Comparison of ENCODE assay signal across 23 cellular contexts in genomic region chr3:25536668-25537331, GRCh38.
A peak's percentile ranks its signal among the peaks of the same experiment; 100 is the strongest.
DNase-seq lines count a peak whose midpoint lies in the region; ATAC-seq and TF ChIP-seq lines count a peak whose summit lies in the region.
"Had no signal": no experiment of that assay in that cellular context is flagged by ENCODE, and none has a peak within 500 bp of the region (broad histone marks: within the 10 kb centered on the region; RNA-seq: fewer than 3 reads in every experiment).

No MANE protein-coding gene starts in this region.

- H4K8ac ChIP-seq in neuronal stem cell (ENCODE audit: low read depth, low read length), result no peak overlapping the region

- H2BK15ac ChIP-seq in neuronal stem cell (ENCODE audit: low read length), result no peak overlapping the region

- H3K79me1 ChIP-seq in neuronal stem cell (ENCODE audit: low read depth, low read length), result no peaks in the 10 kb centered on the region

- no TSS peak for BruUV-seq in OCI-LY7 (replicated peaks; lab: Mats Ljungman, UMichigan)

- no peak overlapping the region for H2BK5ac ChIP-seq in neuronal stem cell (ENCODE audit: low read length)

- H4K20me1 ChIP-seq in DND-41 (ENCODE audit: insufficient read depth, low read length), result no peaks in the 10 kb centered on the region
- no peaks in the 10 kb centered on the region for H4K20me1 ChIP-seq in OCI-LY7 (ENCODE audit: insufficient read depth, low read length)

- H3K79me2 ChIP-seq in DND-41 (ENCODE audit: insufficient read depth, low read length) (no peaks in the 10 kb centered on the region), OCI-LY7 (ENCODE audit: insufficient read depth, low read depth, low read length) (no peaks in the 10 kb centered on the region)

- CTCF ChIA-PET in OCI-LY7 (lab: Charles Lee; ENCODE audit: unreplicated experiment), result no interaction called here

- H3K18ac ChIP-seq in neuronal stem cell (ENCODE audit: low read length), result no peak overlapping the region

- intact Hi-C loops in left ventricle myocardium inferior (cut with micrococcal nuclease) (no loop called here), gastrocnemius medialis (cut with DNase I; ENCODE audit: low total_unique reads) (no loop called here), OCI-LY7 (cut with micrococcal nuclease; ENCODE audit: unreplicated experiment) (no loop called here)

- H3K9ac ChIP-seq in DND-41 (ENCODE audit: low read depth, low read length) (no peak overlapping the region), neuronal stem cell (ENCODE audit: low read depth, low read length, poor library complexity) (no peak overlapping the region)
- H3K9ac ChIP-seq: GM23248 had no signal

- TF ChIP-seq CTCF in DND-41 (IDR thresholded peaks at IDR 0.05; ENCODE audit: borderline replicate concordance, extremely low read depth, low read length, poor library complexity, severe bottlenecking) (no peak), left ventricle myocardium inferior (IDR thresholded peaks at IDR 0.05; ENCODE audit: borderline replicate concordance) (no peak), gastrocnemius medialis (IDR thresholded peaks at IDR 0.05 in 4 of 5, conservative IDR thresholded peaks at IDR 0.05 in 1 of 5) (no peak), OCI-LY7 (conservative IDR thresholded peaks at IDR 0.05; ENCODE audit: low read length) (no peak)

- H3K9me2 ChIP-seq in OCI-LY7 (ENCODE audit: insufficient read depth, low read length), result no peaks in the 10 kb centered on the region

- DNase-seq in DND-41, result peak; percentile 5
- peak; percentile 8 for DNase-seq in amniotic epithelial cell (ENCODE audit: low read depth)
- DNase-seq in left ventricle myocardium inferior, result no peak
- no peak for DNase-seq in neuronal stem cell (ENCODE audit: low spot score)
- no peak for DNase-seq in gastrocnemius medialis
- no peak for DNase-seq in activated naive CD4-positive, alpha-beta T cell treated with Interleukin-2 at 50 U/mL for 16 hours
- no peak for DNase-seq in OCI-LY7 (ENCODE audit: low spot score)
- DNase-seq: activated CD4-positive, alpha-beta T cell treated with anti-CD3 and anti-CD28 coated beads for 48 hours; activated T-cell treated with anti-CD3 and anti-CD28 coated beads, Interleukin-2, amount 50 U/mL, for 24 hours; C1 segment of cervical spinal cord; GM23248; islet precursor cell; NCI-H146; NCI-H524 treated with DMSO at 0.1 percent for 48 hours; SIG-M5; sigmoid colon; stimulated activated CD4-positive, alpha-beta T cell treated with anti-CD3 and anti-CD28 coated beads, Interleukin-15, amount 100 ng/mL, for 24 hours; stimulated activated naive B cell treated with anti-CD40 and anti-IgM and Interleukin-4, amounts not matched to agents 10 μg/mL and 1 μg/mL and 100 μg/mL, for 72 hours had no signal

- H3K4me3 ChIP-seq in DND-41 (ENCODE audit: low read depth in 1 of 2, low read length in 2 of 2) (no peak overlapping the region), left ventricle myocardium inferior (no peak overlapping the region), neuronal stem cell (ENCODE audit: low read length in 2 of 2) (no peak overlapping the region), gastrocnemius medialis (no peak overlapping the region), OCI-LY7 (ENCODE audit: low read depth, low read length, poor library complexity, severe bottlenecking) (no peak overlapping the region)
- H3K4me3 ChIP-seq: coronary artery, GM12878, GM23248, sigmoid colon had no signal

- no peak overlapping the region for H2AK5ac ChIP-seq in neuronal stem cell (ENCODE audit: low read depth, low read length)

- H2AFZ ChIP-seq in DND-41 (ENCODE audit: low read depth, low read length) (no peak overlapping the region), neuronal stem cell (ENCODE audit: low read length) (peak overlapping the region; percentile 8), OCI-LY7 (ENCODE audit: low read length) (no peak overlapping the region)
- H2AFZ ChIP-seq: GM23248 had no signal

- H3K36me3 ChIP-seq in DND-41 (ENCODE audit: insufficient read depth, low read length) (no peaks in the 10 kb centered on the region), left ventricle myocardium inferior (no peaks in the 10 kb centered on the region), neuronal stem cell (replicated peaks in 1 of 2; ENCODE audit: control insufficient read depth in 2 of 2, insufficient read depth in 2 of 2, low read length in 2 of 2) (no peaks in the 10 kb centered on the region), gastrocnemius medialis (no peaks in the 10 kb centered on the region), OCI-LY7 (ENCODE audit: insufficient read depth, low read length) (no peaks in the 10 kb centered on the region)
- H3K36me3 ChIP-seq: sigmoid colon had no signal

- in situ Hi-C loops in gastrocnemius medialis (cut with MboI; ENCODE audit: low sequenced_read_pairs in 4 of 4), result no loop called here

- no peak for ATAC-seq in DND-41 (ENCODE audit: insufficient read depth, low read depth)
- ATAC-seq in gastrocnemius medialis, result no peak
- ATAC-seq in HG02840 (IDR thresholded peaks at IDR 0.05; ENCODE audit: low FRiP score, unreplicated experiment), result no peak
- ATAC-seq: GM12878; Panc1; stimulated activated naive B cell treated with anti-CD40 and anti-IgM and Interleukin-4, amounts not matched to agents 10 μg/mL and 1 μg/mL and 100 μg/mL, for 72 hours had no signal

- no peak overlapping the region for H3K27ac ChIP-seq in DND-41 (ENCODE audit: low read length)
- peak overlapping the region; percentile 63 for H3K27ac ChIP-seq in left ventricle myocardium inferior (replicated peaks)
- no peak overlapping the region for H3K27ac ChIP-seq in neuronal stem cell (replicated peaks; ENCODE audit: low read length)
- H3K27ac ChIP-seq in gastrocnemius medialis, result no peak overlapping the region
- H3K27ac ChIP-seq in OCI-LY7 (ENCODE audit: low read depth, low read length, poor library complexity, severe bottlenecking), result no peak overlapping the region
- H3K27ac ChIP-seq: coronary artery, GM23248, sigmoid colon, VCaP had no signal

- H3K4me1 ChIP-seq in DND-41 (ENCODE audit: insufficient read depth, low read length) (no peaks in the 10 kb centered on the region), left ventricle myocardium inferior (peaks cover 70% of the 10 kb centered on the region), neuronal stem cell (ENCODE audit: control insufficient read depth in 2 of 2, insufficient read depth in 1 of 2, low read depth in 1 of 2, low read length in 2 of 2) (no peaks in the 10 kb centered on the region), gastrocnemius medialis (peaks cover 0 to 11% of the 10 kb centered on the region in 2 donors), OCI-LY7 (ENCODE audit: insufficient read depth, low read length, poor library complexity, severe bottlenecking) (no peaks in the 10 kb centered on the region)
- H3K4me1 ChIP-seq: sigmoid colon had no signal

- TF ChIP-seq POLR2A in gastrocnemius medialis (IDR thresholded peaks at IDR 0.05), result no peak

- H3K9me3 ChIP-seq in DND-41 (ENCODE audit: insufficient read depth, low read length, severe bottlenecking) (no peaks in the 10 kb centered on the region), left ventricle myocardium inferior (replicated peaks) (peaks cover 13% of the 10 kb centered on the region), neuronal stem cell (replicated peaks in 1 of 2; ENCODE audit: control insufficient read depth in 2 of 2, insufficient read depth in 1 of 2, low read depth in 1 of 2, low read length in 2 of 2) (peaks cover 0 to 7% of the 10 kb centered on the region in 2 donors), gastrocnemius medialis (peaks cover 0 to 4% (median 0%) of the 10 kb centered on the region in 3 donors), OCI-LY7 (ENCODE audit: low read length) (no peaks in the 10 kb centered on the region; the same call in 1 of the 2 replicates)

- H3K4me2 ChIP-seq in DND-41 (ENCODE audit: insufficient read depth, low read length) (no peak overlapping the region), neuronal stem cell (ENCODE audit: insufficient read depth, low read length, poor library complexity, severe bottlenecking) (no peak overlapping the region), OCI-LY7 (ENCODE audit: low read length) (no peak overlapping the region)

- no peak overlapping the region for H3K23ac ChIP-seq in neuronal stem cell (ENCODE audit: low read depth, low read length, poor library complexity)

- no peak overlapping the region for H2BK12ac ChIP-seq in neuronal stem cell (ENCODE audit: low read length)

- H3K4ac ChIP-seq in neuronal stem cell (ENCODE audit: low read length), result no peak overlapping the region

- POLR2A ChIA-PET in OCI-LY7 (lab: Charles Lee), result interaction anchor here (0.7 to 1.0 kb wide), 2 partner anchors 19 to 205 kb away, joined by 3 read pairs; no protein-coding TSS in a partner anchor

- H3K27me3 ChIP-seq in DND-41 (ENCODE audit: insufficient read depth, low read length, poor library complexity) (no peaks in the 10 kb centered on the region), left ventricle myocardium inferior (ENCODE audit: low read depth) (no peaks in the 10 kb centered on the region), neuronal stem cell (ENCODE audit: control insufficient read depth in 3 of 3, insufficient read depth in 3 of 3, low read depth in 1 of 3, low read length in 3 of 3) (no peaks in the 10 kb centered on the region), gastrocnemius medialis (no peaks in the 10 kb centered on the region)
- H3K27me3 ChIP-seq: sigmoid colon had no signal

- H4K91ac ChIP-seq in neuronal stem cell (ENCODE audit: low read depth, low read length, poor library complexity), result no peak overlapping the region

- H3K14ac ChIP-seq in neuronal stem cell (ENCODE audit: low read length), result no peak overlapping the region

- WGBS in neuronal stem cell (ENCODE audit: extremely low coverage in 2 of 2, insufficient read length in 2 of 2, insufficient replicate concordance in 1 of 2), 2 donors, result no CpG with 5 or more reads among the region's 5 CpGs

- H2BK120ac ChIP-seq in neuronal stem cell (ENCODE audit: low read depth, low read length), result no peak overlapping the region

Comparison
In these comparisons a context has a peak if more than half of its experiments do, and no peak if none do; other contexts are left out.
1. DNase-seq: peak in DND-41 (single experiment) and amniotic epithelial cell (single experiment); none in left ventricle myocardium inferior (single experiment), neuronal stem cell (single experiment), gastrocnemius medialis (0 of 2), activated naive CD4-positive, alpha-beta T cell treated with Interleukin-2 at 50 U/mL for 16 hours (single experiment) and OCI-LY7 (single experiment).